ENCODE assay signal across 8 cellular contexts in the genomic region with DNA sequence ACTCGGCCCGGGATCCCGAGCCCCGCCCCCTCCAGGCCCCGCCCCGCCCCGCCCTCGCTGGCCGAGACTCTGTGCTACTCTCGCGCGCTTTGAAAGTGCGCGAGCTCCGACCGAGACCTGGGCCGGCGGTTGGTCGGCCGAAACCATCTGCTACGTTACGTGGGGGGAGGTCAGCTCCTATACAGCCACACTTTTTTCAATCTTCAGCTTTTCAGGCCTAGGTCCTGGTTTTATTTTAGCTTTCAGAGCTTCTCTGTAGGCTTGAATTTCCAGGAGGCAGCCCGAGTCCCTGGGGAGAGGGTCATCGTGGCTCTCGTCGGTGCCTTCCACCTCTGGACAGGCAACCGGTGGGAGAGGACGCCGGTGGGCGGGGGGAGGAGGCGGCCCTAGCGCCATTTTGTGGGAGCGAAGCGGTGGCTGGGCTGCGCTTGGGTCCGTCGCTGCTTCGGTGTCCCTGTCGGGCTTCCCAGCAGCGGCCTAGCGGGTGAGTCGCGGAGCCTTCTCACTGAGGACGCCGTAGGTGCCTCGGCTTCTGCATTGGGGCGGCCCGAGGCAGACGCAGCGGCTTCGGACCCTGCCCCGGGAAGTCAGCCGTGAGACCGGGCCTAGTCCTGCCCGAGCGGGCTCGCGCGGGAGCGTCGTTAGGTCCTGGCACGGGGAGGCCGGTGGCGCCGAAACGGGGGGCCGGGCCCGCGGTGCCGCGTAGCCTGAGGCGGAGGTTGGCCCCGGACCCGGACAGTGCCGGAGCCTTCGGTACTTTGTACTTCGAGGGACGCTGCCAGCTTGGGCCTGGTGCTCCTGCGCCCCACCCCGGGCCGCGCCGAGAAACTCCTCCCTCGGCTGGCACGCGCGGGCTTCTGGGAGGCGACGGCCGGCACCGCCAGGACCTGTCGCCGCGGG. TPM values are rescaled to one million over a fixed set of nuclear protein-coding genes. Genes with fewer than 3 reads are reported as not detected.
DNase-seq lines count a peak whose midpoint lies in the region; ATAC-seq and TF ChIP-seq lines count a peak whose summit lies in the region.

TSS of gene TARDBP (plus strand) at position 395 of the 900 bp plus-strand sequence. CDS start 1,074 bp downstream, outside the sequence.

- peaks cover 50 to 52% (median 50%) of the 10 kb centered on the region in 11 experiments for H4K20me1 ChIP-seq in BLaER1 treated with 17β-estradiol and CSF1 and Interleukin-3, amounts not matched to agents 10 nM and 100 nM

- H3K4me1 ChIP-seq in BLaER1 treated with 17β-estradiol and CSF1 and Interleukin-3, amounts not matched to agents 10 nM and 100 nM = peaks cover 17 to 25% (median 21%) of the 10 kb centered on the region in 10 experiments

- no peaks in the 10 kb centered on the region for H3K27me3 Mint-ChIP-seq in activated CD4-positive, alpha-beta T cell treated with anti-CD3 and anti-CD28 coated beads, Interleukin-2, amount 10 ng/mL, durations not matched to agents 7 days and 5 days

- H3K27ac Mint-ChIP-seq in activated CD4-positive, alpha-beta T cell treated with anti-CD3 and anti-CD28 coated beads, Interleukin-2, amount 10 ng/mL, durations not matched to agents 7 days and 5 days = peak within 1 kb of the TSS; percentile 99

- H3K4me3 ChIP-seq in BLaER1 treated with 17β-estradiol and CSF1 and Interleukin-3, amounts not matched to agents 10 nM and 100 nM = peak within 1 kb of the TSS; percentile 86 to 100 (median 94)
- peak within 1 kb of the TSS; percentile 93 for H3K4me3 ChIP-seq in coronary artery

- no peaks in the 10 kb centered on the region for H3K9me3 Mint-ChIP-seq in activated CD4-positive, alpha-beta T cell treated with anti-CD3 and anti-CD28 coated beads, Interleukin-2, amount 10 ng/mL, durations not matched to agents 7 days and 5 days

- peak within 1 kb of the TSS; percentile 99 to 100 (median 100) for H3K27ac ChIP-seq in BLaER1 treated with 17β-estradiol and CSF1 and Interleukin-3, amounts not matched to agents 10 nM and 100 nM
- peak within 1 kb of the TSS; percentile 96 for H3K27ac ChIP-seq in coronary artery

- H3K4me2 ChIP-seq in BLaER1 treated with 17β-estradiol and CSF1 and Interleukin-3, amounts not matched to agents 10 nM and 100 nM = peak within 1 kb of the TSS; percentile 78 to 99 (median 94)

- TF ChIP-seq CTCF in coronary artery (IDR thresholded peaks at IDR 0.05) = no peak

- DNase-seq in NCI-H526 (lab: John Stamatoyannopoulos, UW) (peak; percentile 66 to 89), coronary artery (ENCODE audit: low spot score) (peak; percentile 93), left lobe of liver (ENCODE audit: low spot score) (peak; percentile 88)
- peak; percentile 90 for DNase-seq in activated CD4-positive, alpha-beta T cell treated with anti-CD3 and anti-CD28 coated beads, Interleukin-2, amount 10 ng/mL, durations not matched to agents 7 days and 5 days
- DNase-seq in stimulated activated CD4-positive, alpha-beta T cell treated with anti-CD3 and anti-CD28 coated beads, Interleukin-2, amount 100 ng/mL, for 24 hours = peak; percentile 91 to 94

- ATAC-seq in GM19328 (IDR thresholded peaks at IDR 0.05; ENCODE audit: unreplicated experiment) = peak; percentile 86
- peak; percentile 61 for ATAC-seq in HG03469 (IDR thresholded peaks at IDR 0.05; ENCODE audit: unreplicated experiment)
- peak; percentile 90 for ATAC-seq in left lobe of liver

- H3K27me3 ChIP-seq in BLaER1 treated with 17β-estradiol and CSF1 and Interleukin-3, amounts not matched to agents 10 nM and 100 nM = no peaks in the 10 kb centered on the region

- peaks cover 31% of the 10 kb centered on the region for H3K36me3 Mint-ChIP-seq in activated CD4-positive, alpha-beta T cell treated with anti-CD3 and anti-CD28 coated beads, Interleukin-2, amount 10 ng/mL, durations not matched to agents 7 days and 5 days (ENCODE audit: low read depth)

- peak within 1 kb of the TSS; percentile 80 for H3K4me3 Mint-ChIP-seq in activated CD4-positive, alpha-beta T cell treated with anti-CD3 and anti-CD28 coated beads, Interleukin-2, amount 10 ng/mL, durations not matched to agents 7 days and 5 days

- CTCF ChIA-PET in activated CD4-positive, alpha-beta T cell treated with anti-CD3 and anti-CD28 coated beads, Interleukin-2, amount 10 ng/mL, durations not matched to agents 7 days and 5 days (lab: Charles Lee) = interaction anchor here (0.5 to 0.9 kb wide), 4 partner anchors 11 to 1058 kb away, joined by 3 to 4 read pairs (median 3); no protein-coding TSS in a partner anchor

- peaks cover 30% of the 10 kb centered on the region for H3K4me1 Mint-ChIP-seq in activated CD4-positive, alpha-beta T cell treated with anti-CD3 and anti-CD28 coated beads, Interleukin-2, amount 10 ng/mL, durations not matched to agents 7 days and 5 days

- H3K36me3 ChIP-seq in BLaER1 treated with 17β-estradiol and CSF1 and Interleukin-3, amounts not matched to agents 10 nM and 100 nM = peaks cover 41 to 44% (median 44%) of the 10 kb centered on the region in 11 experiments

- peak within 1 kb of the TSS; percentile 99 to 100 (median 100) for H3K9ac ChIP-seq in BLaER1 treated with 17β-estradiol and CSF1 and Interleukin-3, amounts not matched to agents 10 nM and 100 nM

- H3K9me3 ChIP-seq in BLaER1 treated with 17β-estradiol and CSF1 and Interleukin-3, amounts not matched to agents 10 nM and 100 nM (replicated peaks in 1 of 11) = no peaks in the 10 kb centered on the region

- POLR2A ChIA-PET in activated CD4-positive, alpha-beta T cell treated with anti-CD3 and anti-CD28 coated beads, Interleukin-2, amount 10 ng/mL, durations not matched to agents 7 days and 5 days (lab: Charles Lee) = no interaction called here

RNA-seq across cellular contexts. Expression of gene TARDBP, which starts in this region (rescaled TPM):
- total RNA-seq in activated CD4-positive, alpha-beta T cell treated with anti-CD3 and anti-CD28 coated beads, Interleukin-2, amount 10 ng/mL, durations not matched to agents 7 days and 5 days = 100 to 1,000 TPM; 186 to 187 TPM
- 59.1 TPM for total RNA-seq in left lobe of liver

Comparison
In these comparisons a context has a peak if more than half of its experiments do, and no peak if none do; other contexts are left out.
1. Peak in every context shown above with its lines: DNase-seq, ATAC-seq, H3K4me3 ChIP-seq and H3K27ac ChIP-seq.